In genomic region chr15:69729167-69729748, GRCh38 we compare ENCODE assay signal across 8 cellular contexts.
DNase-seq lines count a peak whose midpoint lies in the region; ATAC-seq and TF ChIP-seq lines count a peak whose summit lies in the region.

No MANE protein-coding gene starts in this region.

- no peak overlapping the region for H3K4me2 ChIP-seq in smooth muscle cell

- no peak overlapping the region for H2AFZ ChIP-seq in smooth muscle cell (ENCODE audit: low read depth)

- H3K4me3 ChIP-seq in smooth muscle cell: no peak overlapping the region

- H3K4me1 ChIP-seq in smooth muscle cell (ENCODE audit: low read depth): no peaks in the 10 kb centered on the region

- no peaks in the 10 kb centered on the region for H3F3A ChIP-seq in smooth muscle cell (ENCODE audit: low read depth)

- no peak overlapping the region for H3K9ac ChIP-seq in smooth muscle cell (ENCODE audit: low read depth)

- no peaks in the 10 kb centered on the region for H3K79me2 ChIP-seq in smooth muscle cell (ENCODE audit: low read depth)

- no peak overlapping the region for H3K27ac ChIP-seq in smooth muscle cell (ENCODE audit: low read depth)

- TF ChIP-seq CTCF in smooth muscle cell (IDR thresholded peaks at IDR 0.05; ENCODE audit: borderline replicate concordance, insufficient read depth, poor library complexity, severe bottlenecking): peak; percentile 82

- no peaks in the 10 kb centered on the region for H3K27me3 ChIP-seq in smooth muscle cell (ENCODE audit: low read depth)

- ATAC-seq in GM18873 (IDR thresholded peaks at IDR 0.05; ENCODE audit: low FRiP score, unreplicated experiment): no peak

- peak; percentile 24 for DNase-seq in EL
- DNase-seq in NAMALWA (ENCODE audit: low spot score): peak; percentile 60
- peak; percentile 84 for DNase-seq in activated CD8-positive, alpha-beta memory T cell treated with anti-CD3 and anti-CD28 coated beads, Interleukin-2, amount 50 U/mL, for 4 hours
- DNase-seq in fibroblast of peridontal ligament (ENCODE audit: extremely low read depth): peak; percentile 19
- DNase-seq in smooth muscle cell (lab: John Stamatoyannopoulos, UW; ENCODE audit: unreplicated experiment): no peak
- no peak for DNase-seq in NCI-H446 treated with DMSO at 0.1 percent for 48 hours (lab: John Stamatoyannopoulos, UW)
- DNase-seq in GF-D8 (lab: John Stamatoyannopoulos, UW): no peak

- no peaks in the 10 kb centered on the region for H4K20me1 ChIP-seq in smooth muscle cell (ENCODE audit: low read depth)

- H3K9me3 ChIP-seq in smooth muscle cell (replicated peaks; ENCODE audit: low read depth): no peaks in the 10 kb centered on the region

- no peaks in the 10 kb centered on the region for H3K36me3 ChIP-seq in smooth muscle cell (ENCODE audit: low read depth)

- WGBS in smooth muscle cell (ENCODE audit: low lambda C conversion rate): 50% methylated on average over 9 of the region's 9 CpGs

Comparison
In these comparisons a context has a peak if more than half of its experiments do, and no peak if none do; other contexts are left out.
1. DNase-seq: peak in EL (single experiment), NAMALWA (single experiment), activated CD8-positive, alpha-beta memory T cell treated with anti-CD3 and anti-CD28 coated beads, Interleukin-2, amount 50 U/mL, for 4 hours (single experiment) and fibroblast of peridontal ligament (single experiment); none in smooth muscle cell (single experiment), NCI-H446 treated with DMSO at 0.1 percent for 48 hours (single experiment) and GF-D8 (single experiment).